In the genomic region with DNA sequence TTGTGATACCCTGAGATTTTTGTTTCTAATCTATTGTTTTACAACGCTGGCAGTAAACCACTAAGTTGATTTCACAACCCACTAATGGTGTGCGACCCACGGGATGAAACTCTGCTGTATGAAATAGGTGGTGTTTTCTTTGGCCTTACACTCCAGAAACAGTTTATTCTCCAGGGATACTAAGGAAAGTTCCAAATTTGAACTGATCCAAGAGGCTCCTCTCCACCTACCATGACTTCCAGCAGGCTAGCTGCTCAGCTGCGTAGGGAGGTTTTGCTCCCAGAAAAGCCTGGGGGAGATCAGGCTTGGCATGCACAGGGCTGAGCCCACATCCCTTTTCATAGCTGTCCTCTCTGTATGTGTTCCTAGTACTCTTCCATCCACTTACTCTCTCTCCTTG, we compare ENCODE assay signal across 24 cellular contexts.
"Had no signal": no experiment of that assay in that cellular context is flagged by ENCODE, and none has a peak within 500 bp of the region (broad histone marks: within the 10 kb centered on the region; RNA-seq: fewer than 3 reads in every experiment).

No MANE protein-coding gene starts in this region.

- H3K27ac ChIP-seq: RWPE1 had no signal

- H3K9ac ChIP-seq: SK-N-SH had no signal

- H3K9me3 ChIP-seq: MG63, SK-N-SH had no signal

- H3K36me3 ChIP-seq: MG63 had no signal

- ATAC-seq: Panc1, PC-3 had no signal

- H3K27me3 ChIP-seq: MG63 had no signal

- DNase-seq: IMR-90; Karpas-422; KG1; MG63; NCI-H1092; NCI-H1105 treated with DMSO at 0.1 percent for 48 hours; NCI-H1417 treated with DMSO at 0.1 percent for 48 hours; NCI-H146; NCI-H1694 treated with DMSO at 0.1 percent for 48 hours; NCI-H1930; NCI-H2081; NCI-H2107; NCI-H2227 treated with DMSO at 0.1 percent for 48 hours; NCI-H510A; NCI-H524 treated with DMSO at 0.1 percent for 48 hours; NCI-H69; NCI-H774; NK-92 treated with Interleukin-12 subunit alpha and Interleukin-12 subunit beta, amount 100 ng/mL, for 24 hours; PC-3; SHP77; SK-N-SH; SW 1271 had no signal

- H3K4me3 ChIP-seq: MG63 had no signal
